Comparison of ENCODE assay signal across 8 cellular contexts in the genomic region with DNA sequence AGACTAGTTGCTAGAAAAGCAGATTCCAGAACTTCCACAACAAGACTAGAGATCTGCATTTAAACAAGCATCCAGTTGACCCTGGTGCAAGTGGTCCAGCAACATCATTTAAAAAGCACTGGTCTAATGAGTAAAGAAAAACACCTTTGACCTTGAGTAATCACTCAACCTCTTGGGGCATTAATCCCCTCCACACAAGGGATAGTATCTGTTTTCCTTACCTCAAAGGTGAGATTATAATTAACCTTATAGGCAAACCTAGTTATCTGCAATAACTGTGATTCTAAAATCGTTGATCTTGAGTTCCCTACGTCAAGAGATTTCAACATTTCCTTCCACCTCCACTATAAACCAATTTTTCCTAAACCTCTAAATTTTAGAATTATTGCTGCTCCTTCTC. TPM values are rescaled to one million over a fixed set of nuclear protein-coding genes. Genes with fewer than 3 reads are reported as not detected.
DNase-seq lines count a peak whose midpoint lies in the region; ATAC-seq and TF ChIP-seq lines count a peak whose summit lies in the region.

No MANE protein-coding gene starts in this region.

- peak overlapping the region; percentile 96 for H3K4me2 ChIP-seq in SU-DHL-6 (ENCODE audit: low read depth, low read length, poor library complexity, severe bottlenecking)

- H3K27me3 ChIP-seq in SU-DHL-6 (ENCODE audit: low read length) = no peaks in the 10 kb centered on the region
- no peaks in the 10 kb centered on the region for H3K27me3 ChIP-seq in sigmoid colon

- TF ChIP-seq EP300 in sigmoid colon (IDR thresholded peaks at IDR 0.05) = no peak

- H3K27ac ChIP-seq in SU-DHL-6 (ENCODE audit: low read depth, low read length) (peak overlapping the region; percentile 87), sigmoid colon (peak overlapping the region in 3 of 4 donors; percentile 92 to 94 (median 94))

- H3K79me2 ChIP-seq in SU-DHL-6 (ENCODE audit: insufficient read depth, low read length) = peaks cover 55% of the 10 kb centered on the region

- TF ChIP-seq POLR2A in sigmoid colon (IDR thresholded peaks at IDR 0.05) = no peak

- peaks cover 14% of the 10 kb centered on the region; the same call in 1 of the 2 replicates for H3F3A ChIP-seq in SU-DHL-6 (ENCODE audit: insufficient read depth)

- 0 to 1% methylated on average over 2 of the region's 2 CpGs for WGBS in sigmoid colon, 2 donors

- H2AFZ ChIP-seq in SU-DHL-6 (ENCODE audit: low read depth, low read length, severe bottlenecking) = no peak overlapping the region

- H3K4me1 ChIP-seq in sigmoid colon = peaks cover 0 to 35% (median 34%) of the 10 kb centered on the region in 4 donors

- no peak for DNase-seq in fibroblast of the aortic adventitia (ENCODE audit: low read depth)
- DNase-seq in sigmoid colon = no peak
- no peak for DNase-seq in DMS153 treated with DMSO at 0.1 percent for 48 hours (lab: John Stamatoyannopoulos, UW; ENCODE audit: unreplicated experiment)
- DNase-seq in NCI-H748 treated with DMSO at 0.1 percent for 48 hours (lab: John Stamatoyannopoulos, UW) = no peak
- no peak for DNase-seq in EL

- H3K36me3 ChIP-seq in SU-DHL-6 (ENCODE audit: low read length) (peaks cover 22% of the 10 kb centered on the region; the same call in 1 of the 2 replicates), sigmoid colon (peaks cover 4 to 19% (median 13%) of the 10 kb centered on the region in 4 donors)

- H3K4me3 ChIP-seq in GM08714 (ENCODE audit: low read length) = peak overlapping the region; percentile 100
- peak overlapping the region; percentile 90 for H3K4me3 ChIP-seq in SU-DHL-6 (ENCODE audit: insufficient read depth, low read length, poor library complexity, severe bottlenecking)
- peak overlapping the region; percentile 90 for H3K4me3 ChIP-seq in fibroblast of the aortic adventitia (ENCODE audit: low read depth, low read length)
- peak overlapping the region; percentile 83 to 89 (median 86) for H3K4me3 ChIP-seq in sigmoid colon

- H3K9me2 ChIP-seq in SU-DHL-6 (replicated peaks; ENCODE audit: insufficient read depth, low read length) = no peaks in the 10 kb centered on the region

- H3K9ac ChIP-seq in SU-DHL-6 (ENCODE audit: low read length) = peak overlapping the region; percentile 85

- intact Hi-C loops in sigmoid colon (cut with DNase I) = loop anchor here (5.0 kb wide), 1 partner anchor 254 kb away; no protein-coding TSS in a partner anchor

- peaks cover 9% of the 10 kb centered on the region; the same call in 1 of the 2 replicates for H4K20me1 ChIP-seq in SU-DHL-6 (ENCODE audit: low read depth, low read length)

- H3K9me3 ChIP-seq in SU-DHL-6 (ENCODE audit: insufficient read depth, low read length) = no peaks in the 10 kb centered on the region
- H3K9me3 ChIP-seq in sigmoid colon = no peaks in the 10 kb centered on the region

- ATAC-seq in HG03457 (IDR thresholded peaks at IDR 0.05; ENCODE audit: unreplicated experiment) = no peak

- no peak for TF ChIP-seq CTCF in SU-DHL-6 (IDR thresholded peaks at IDR 0.05; ENCODE audit: insufficient read depth, low read length, poor library complexity, severe bottlenecking)
- TF ChIP-seq CTCF in fibroblast of the aortic adventitia (IDR thresholded peaks at IDR 0.05; ENCODE audit: insufficient read depth, low read length) = no peak
- no peak for TF ChIP-seq CTCF in sigmoid colon (IDR thresholded peaks at IDR 0.05)

RNA-seq across cellular contexts. Expression of a gene that starts 1.1 kb away (rescaled TPM):
- total RNA-seq in fibroblast of the aortic adventitia (ENCODE audit: low replicate concordance) (46.2 and 122 TPM in 2 replicates), sigmoid colon (10 to 100 TPM; 34.2 to 65.6 (median 40.0) TPM)
- 10 to 100 TPM in 1 of 3 donors, 1 to 10 TPM in 2; 5.4 to 12.0 (median 6.0) TPM for polyA plus RNA-seq in sigmoid colon

RNA-seq across cellular contexts. Expression of a gene that starts 13.4 kb away (rescaled TPM):
- total RNA-seq in fibroblast of the aortic adventitia (ENCODE audit: low replicate concordance) (15.4 and 20.1 TPM in 2 replicates), sigmoid colon (1 to 10 TPM; 2.9 to 8.6 (median 6.1) TPM)
- 1 to 10 TPM; 2.8 to 6.5 (median 4.2) TPM for polyA plus RNA-seq in sigmoid colon
